Comparison of ENCODE assay signal across 13 cellular contexts in genomic region chr18:54684786-54685185, GRCh38.
DNase-seq lines count a peak whose midpoint lies in the region; ATAC-seq, FAIRE-seq and TF ChIP-seq lines count a peak whose summit lies in the region.
"Had no signal": no experiment of that assay in that cellular context is flagged by ENCODE, and none has a peak within 500 bp of the region (broad histone marks: within the 10 kb centered on the region; RNA-seq: fewer than 3 reads in every experiment).

No MANE protein-coding gene starts in this region.

- POLR2A ChIA-PET in A673 (lab: Charles Lee; ENCODE audit: low non-redundant PET): no interaction called here

- no peaks in the 10 kb centered on the region for H3K9me3 ChIP-seq in A673 (ENCODE audit: low read depth, low read length, poor library complexity, severe bottlenecking)
- H3K9me3 ChIP-seq in esophagus muscularis mucosa: no peaks in the 10 kb centered on the region
- H3K9me3 ChIP-seq: upper lobe of left lung had no signal

- FAIRE-seq in H54 (lab: Jason Lieb, UNC): no peak
- FAIRE-seq: HTR-8/SVneo had no signal

- H3K4me3 ChIP-seq in A673 (ENCODE audit: low read depth, low read length, poor library complexity, severe bottlenecking): no peak overlapping the region
- no peak overlapping the region for H3K4me3 ChIP-seq in esophagus muscularis mucosa
- H3K4me3 ChIP-seq: upper lobe of left lung had no signal

- H3K4me1 ChIP-seq in A673 (ENCODE audit: insufficient read depth, low read length, poor library complexity, severe bottlenecking) (no peaks in the 10 kb centered on the region), esophagus muscularis mucosa (no peaks in the 10 kb centered on the region)
- H3K4me1 ChIP-seq: upper lobe of left lung had no signal

- no TSS peak for BruUV-seq in A673 (replicated peaks; lab: Mats Ljungman, UMichigan)

- CTCF ChIA-PET in A673 (lab: Charles Lee): no interaction called here

- H3K27me3 ChIP-seq in A673 (replicated peaks; ENCODE audit: insufficient read depth, low read depth, low read length, poor library complexity): peaks cover 7% of the 10 kb centered on the region
- H3K27me3 ChIP-seq in esophagus muscularis mucosa: no peaks in the 10 kb centered on the region
- H3K27me3 ChIP-seq: upper lobe of left lung had no signal

- DNase-seq in A673 (ENCODE audit: low spot score): peak; percentile 4
- peak; percentile 15 for DNase-seq in H54 (ENCODE audit: insufficient read length, low spot score)
- DNase-seq in ecto neural progenitor cell (ENCODE audit: low spot score): peak; percentile 53
- DNase-seq in left kidney (ENCODE audit: low read depth, low spot score): peak; percentile 77
- DNase-seq in NCI-H2171 (lab: John Stamatoyannopoulos, UW): no peak
- DNase-seq in activated naive CD4-positive, alpha-beta T cell treated with anti-CD3 and anti-CD28 coated beads, Interleukin-2, amount 50 U/mL, for 16 hours: no peak
- DNase-seq in esophagus muscularis mucosa (ENCODE audit: extremely low spot score): no peak
- DNase-seq: effector memory CD4-positive, alpha-beta T cell; NCI-H1694; T-helper 9 cell had no signal

- TF ChIP-seq EP300 in esophagus muscularis mucosa (IDR thresholded peaks at IDR 0.05): no peak

- WGBS in esophagus muscularis mucosa: 49% methylated on average over 6 of the region's 6 CpGs

- no peak overlapping the region for H3K27ac ChIP-seq in A673 (ENCODE audit: low read depth, low read length, poor library complexity, severe bottlenecking)
- H3K27ac ChIP-seq in esophagus muscularis mucosa (replicated peaks in 1 of 4): no peak overlapping the region
- H3K27ac ChIP-seq: upper lobe of left lung had no signal

- ATAC-seq in GM18519 (IDR thresholded peaks at IDR 0.05; ENCODE audit: low FRiP score, unreplicated experiment): no peak

- H3K36me3 ChIP-seq in A673 (ENCODE audit: insufficient read depth, low read length, poor library complexity, severe bottlenecking) (no peaks in the 10 kb centered on the region), esophagus muscularis mucosa (no peaks in the 10 kb centered on the region)
- H3K36me3 ChIP-seq: upper lobe of left lung had no signal

- TF ChIP-seq POLR2A in H54 (IDR thresholded peaks at IDR 0.05; ENCODE audit: low read depth, low read length) (no peak), esophagus muscularis mucosa (IDR thresholded peaks at IDR 0.05; ENCODE audit: low read depth) (no peak)

- intact Hi-C loops in A673 (cut with micrococcal nuclease; ENCODE audit: unreplicated experiment) (no loop called here), esophagus muscularis mucosa (cut with DNase I) (no loop called here)

- no peak for TF ChIP-seq CTCF in A673 (conservative IDR thresholded peaks at IDR 0.05; ENCODE audit: low read depth, low read length)
- no peak for TF ChIP-seq CTCF in esophagus muscularis mucosa (IDR thresholded peaks at IDR 0.05)

Comparison
In these comparisons a context has a peak if more than half of its experiments do, and no peak if none do; other contexts are left out.
1. DNase-seq: peak in A673 (single experiment), H54 (single experiment), ecto neural progenitor cell (single experiment) and left kidney (single experiment); none in NCI-H2171 (single experiment), activated naive CD4-positive, alpha-beta T cell treated with anti-CD3 and anti-CD28 coated beads, Interleukin-2, amount 50 U/mL, for 16 hours (single experiment) and esophagus muscularis mucosa (single experiment).